In genomic region chr20:45735552-45735951, GRCh38 we compare ENCODE assay signal across 2 cellular contexts.
A peak's percentile ranks its signal among the peaks of the same experiment; 100 is the strongest.
TF ChIP-seq lines count a peak whose summit lies in the region.

No MANE protein-coding gene starts in this region.

TF ChIP-seq in HEK293, 187 proteins besides CTCF, POLR2A, EP300 and RAD21:
- TF ChIP-seq GLI2 (tag by site-specific recombination; IDR thresholded peaks at IDR 0.05; ENCODE audit: borderline replicate concordance, low read depth) (no peak), KLF7 (tag by site-specific recombination; IDR thresholded peaks at IDR 0.05; ENCODE audit: borderline replicate concordance) (no peak), PRDM1 (tag by site-specific recombination; IDR thresholded peaks at IDR 0.05) (no peak), SETDB1 (IDR thresholded peaks at IDR 0.05; ENCODE audit: insufficient read length, low read length) (no peak), ZFP69B (tag by site-specific recombination; IDR thresholded peaks at IDR 0.05) (no peak), ZNF394 (tag by site-specific recombination; IDR thresholded peaks at IDR 0.05; ENCODE audit: borderline replicate concordance) (no peak)
- TF ChIP-seq, protein P1, sequence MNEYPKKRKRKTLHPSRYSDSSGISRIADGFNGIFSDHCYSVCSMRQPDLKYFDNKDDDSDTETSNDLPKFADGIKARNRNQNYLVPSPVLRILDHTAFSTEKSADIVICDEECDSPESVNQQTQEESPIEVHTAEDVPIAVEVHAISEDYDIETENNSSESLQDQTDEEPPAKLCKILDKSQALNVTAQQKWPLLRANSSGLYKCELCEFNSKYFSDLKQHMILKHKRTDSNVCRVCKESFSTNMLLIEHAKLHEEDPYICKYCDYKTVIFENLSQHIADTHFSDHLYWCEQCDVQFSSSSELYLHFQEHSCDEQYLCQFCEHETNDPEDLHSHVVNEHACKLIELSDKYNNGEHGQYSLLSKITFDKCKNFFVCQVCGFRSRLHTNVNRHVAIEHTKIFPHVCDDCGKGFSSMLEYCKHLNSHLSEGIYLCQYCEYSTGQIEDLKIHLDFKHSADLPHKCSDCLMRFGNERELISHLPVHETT (tag by site-specific recombination; IDR thresholded peaks at IDR 0.05) = no peak
- TF ChIP-seq, protein P2, sequence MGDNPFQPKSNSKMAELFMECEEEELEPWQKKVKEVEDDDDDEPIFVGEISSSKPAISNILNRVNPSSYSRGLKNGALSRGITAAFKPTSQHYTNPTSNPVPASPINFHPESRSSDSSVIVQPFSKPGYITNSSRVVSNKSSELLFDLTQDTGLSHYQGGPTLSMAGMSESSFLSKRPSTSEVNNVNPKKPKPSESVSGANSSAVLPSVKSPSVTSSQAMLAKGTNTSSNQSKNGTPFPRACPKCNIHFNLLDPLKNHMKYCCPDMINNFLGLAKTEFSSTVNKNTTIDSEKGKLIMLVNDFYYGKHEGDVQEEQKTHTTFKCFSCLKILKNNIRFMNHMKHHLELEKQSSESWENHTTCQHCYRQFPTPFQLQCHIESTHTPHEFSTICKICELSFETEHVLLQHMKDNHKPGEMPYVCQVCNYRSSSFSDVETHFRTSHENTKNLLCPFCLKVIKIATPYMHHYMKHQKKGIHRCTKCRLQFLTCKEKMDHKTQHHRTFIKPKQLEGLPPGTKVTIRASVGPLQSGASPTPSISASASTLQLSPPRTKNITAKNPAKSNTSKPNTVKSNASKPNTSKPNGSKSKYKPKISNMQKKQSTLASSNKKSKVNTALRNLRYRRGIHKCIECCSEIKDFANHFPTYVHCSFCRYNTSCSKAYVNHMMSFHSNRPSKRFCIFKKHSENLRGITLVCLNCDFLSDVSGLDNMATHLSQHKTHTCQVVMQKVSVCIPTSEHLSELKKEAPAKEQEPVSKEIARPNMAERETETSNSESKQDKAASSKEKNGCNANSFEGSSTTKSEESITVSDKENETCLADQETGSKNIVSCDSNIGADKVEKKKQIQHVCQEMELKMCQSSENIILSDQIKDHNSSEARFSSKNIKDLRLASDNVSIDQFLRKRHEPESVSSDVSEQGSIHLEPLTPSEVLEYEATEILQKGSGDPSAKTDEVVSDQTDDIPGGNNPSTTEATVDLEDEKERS (tag by site-specific recombination; IDR thresholded peaks at IDR 0.05) = 0 out of 2 replicates have a peak, but pooled peaks have one; percentile 19

TF ChIP-seq in GM12878, 131 proteins besides CTCF, POLR2A, EP300 and RAD21:
- no peak for TF ChIP-seq SPI1 (IDR thresholded peaks at IDR 0.05; ENCODE audit: borderline replicate concordance, insufficient read depth, low read depth, low read length)
- no peak for TF ChIP-seq KAT2A (conservative IDR thresholded peaks at IDR 0.05; ENCODE audit: control insufficient read depth, low read depth, low read length)
- TF ChIP-seq, protein P3, sequence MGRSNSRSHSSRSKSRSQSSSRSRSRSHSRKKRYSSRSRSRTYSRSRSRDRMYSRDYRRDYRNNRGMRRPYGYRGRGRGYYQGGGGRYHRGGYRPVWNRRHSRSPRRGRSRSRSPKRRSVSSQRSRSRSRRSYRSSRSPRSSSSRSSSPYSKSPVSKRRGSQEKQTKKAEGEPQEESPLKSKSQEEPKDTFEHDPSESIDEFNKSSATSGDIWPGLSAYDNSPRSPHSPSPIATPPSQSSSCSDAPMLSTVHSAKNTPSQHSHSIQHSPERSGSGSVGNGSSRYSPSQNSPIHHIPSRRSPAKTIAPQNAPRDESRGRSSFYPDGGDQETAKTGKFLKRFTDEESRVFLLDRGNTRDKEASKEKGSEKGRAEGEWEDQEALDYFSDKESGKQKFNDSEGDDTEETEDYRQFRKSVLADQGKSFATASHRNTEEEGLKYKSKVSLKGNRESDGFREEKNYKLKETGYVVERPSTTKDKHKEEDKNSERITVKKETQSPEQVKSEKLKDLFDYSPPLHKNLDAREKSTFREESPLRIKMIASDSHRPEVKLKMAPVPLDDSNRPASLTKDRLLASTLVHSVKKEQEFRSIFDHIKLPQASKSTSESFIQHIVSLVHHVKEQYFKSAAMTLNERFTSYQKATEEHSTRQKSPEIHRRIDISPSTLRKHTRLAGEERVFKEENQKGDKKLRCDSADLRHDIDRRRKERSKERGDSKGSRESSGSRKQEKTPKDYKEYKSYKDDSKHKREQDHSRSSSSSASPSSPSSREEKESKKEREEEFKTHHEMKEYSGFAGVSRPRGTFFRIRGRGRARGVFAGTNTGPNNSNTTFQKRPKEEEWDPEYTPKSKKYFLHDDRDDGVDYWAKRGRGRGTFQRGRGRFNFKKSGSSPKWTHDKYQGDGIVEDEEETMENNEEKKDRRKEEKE (IDR thresholded peaks at IDR 0.05) = no peak
- no peak for TF ChIP-seq SUPT20H (IDR thresholded peaks at IDR 0.05; ENCODE audit: borderline replicate concordance, control insufficient read depth, low read depth, low read length)
- no peak for TF ChIP-seq YY1 (IDR thresholded peaks at IDR 0.05; ENCODE audit: low read depth, low read length)
- no peak for TF ChIP-seq NR2C2 (IDR thresholded peaks at IDR 0.05; ENCODE audit: borderline replicate concordance, control insufficient read depth, insufficient read length, low read depth)
- TF ChIP-seq ASH2L (IDR thresholded peaks at IDR 0.05; ENCODE audit: borderline replicate concordance, low read depth) = no peak
- no peak for TF ChIP-seq CREB1 (IDR thresholded peaks at IDR 0.05; ENCODE audit: low read depth)
- no peak for TF ChIP-seq TCF3 (IDR thresholded peaks at IDR 0.05; ENCODE audit: borderline replicate concordance, insufficient read depth, low read depth, low read length)
TF ChIP-seq in GM12878: peak in this region for 0.
